19 cellular contexts compared by ENCODE assay signal in genomic region chr1:208256556-208256955, GRCh38.
"Had no signal": no experiment of that assay in that cellular context is flagged by ENCODE, and none has a peak within 500 bp of the region (broad histone marks: within the 10 kb centered on the region; RNA-seq: fewer than 3 reads in every experiment).

No MANE protein-coding gene starts in this region.

- H3K4me1 Mint-ChIP-seq: activated T-helper 17 cell treated with anti-CD3 and anti-CD28 coated beads, Interleukin-2, amount 50 U/mL, for 72 hours; T-cell had no signal

- H3K36me3 ChIP-seq: brain microvascular endothelial cell, colonic mucosa, lower lobe of right lung, tibial artery, uterus had no signal

- H3K27me3 ChIP-seq: colonic mucosa, tibial artery, uterus had no signal

- H3K9me3 ChIP-seq: colonic mucosa, lower lobe of right lung, uterus had no signal

- DNase-seq: activated CD4-positive, alpha-beta T cell treated with anti-CD3 and anti-CD28 coated beads for 48 hours; activated CD4-positive, CD25-positive, alpha-beta regulatory T cell; activated CD8-positive, alpha-beta T cell treated with anti-CD3 and anti-CD28 coated beads for 36 hours; activated naive CD4-positive, alpha-beta T cell treated with anti-CD3 and anti-CD28 coated beads for 36 hours; activated T-cell treated with anti-CD3 and anti-CD28 coated beads, Interleukin-2, amount 50 U/mL, for 1 hour; anterior cingulate cortex; brain microvascular endothelial cell; central memory CD4-positive, alpha-beta T cell; colonic mucosa; left cardiac atrium; lower lobe of right lung; posterior cingulate gyrus; stimulated activated naive CD8-positive, alpha-beta T cell treated with anti-CD3 and anti-CD28 coated beads, Interleukin-15, Interleukin-2, amounts not matched to agents 100 U/mL and 50 U/mL, for 24 hours; substantia nigra; T-cell; tibial artery; uterus had no signal

- H3K4me3 ChIP-seq: colonic mucosa, lower lobe of right lung, tibial artery, uterus had no signal

- H3K27ac ChIP-seq: brain microvascular endothelial cell, colonic mucosa, lower lobe of right lung, tibial artery, uterus had no signal

- ATAC-seq: activated CD8-positive, alpha-beta T cell treated with anti-CD3 and anti-CD28 coated beads for 36 hours; activated T-helper 17 cell treated with anti-CD3 and anti-CD28 coated beads, Interleukin-2, amount 50 U/mL, for 72 hours; left cardiac atrium; lower lobe of right lung; natural killer cell treated with Interleukin-12 subunit alpha and Interleukin-12 subunit beta and Interleukin-15 and Interleukin-18, amount 100 ng/mL, for 72 hours; stimulated activated naive CD8-positive, alpha-beta T cell treated with anti-CD3 and anti-CD28 coated beads, Interleukin-15, Interleukin-2, amounts not matched to agents 100 U/mL and 50 U/mL, for 24 hours; T-cell had no signal

- H3K27ac Mint-ChIP-seq: activated CD8-positive, alpha-beta T cell treated with anti-CD3 and anti-CD28 coated beads for 36 hours; activated naive CD4-positive, alpha-beta T cell treated with anti-CD3 and anti-CD28 coated beads for 36 hours; activated T-helper 17 cell treated with anti-CD3 and anti-CD28 coated beads, Interleukin-2, amount 50 U/mL, for 72 hours; natural killer cell treated with Interleukin-12 subunit alpha and Interleukin-12 subunit beta and Interleukin-15 and Interleukin-18, amount 100 ng/mL, for 72 hours; T-cell had no signal

- H3K9me3 Mint-ChIP-seq: activated T-helper 17 cell treated with anti-CD3 and anti-CD28 coated beads, Interleukin-2, amount 50 U/mL, for 72 hours; natural killer cell treated with Interleukin-12 subunit alpha and Interleukin-12 subunit beta and Interleukin-15 and Interleukin-18, amount 100 ng/mL, for 72 hours had no signal

- H3K4me3 Mint-ChIP-seq: activated CD8-positive, alpha-beta T cell treated with anti-CD3 and anti-CD28 coated beads for 36 hours; activated naive CD4-positive, alpha-beta T cell treated with anti-CD3 and anti-CD28 coated beads for 36 hours; activated T-helper 17 cell treated with anti-CD3 and anti-CD28 coated beads, Interleukin-2, amount 50 U/mL, for 72 hours; natural killer cell treated with Interleukin-12 subunit alpha and Interleukin-12 subunit beta and Interleukin-15 and Interleukin-18, amount 100 ng/mL, for 72 hours; T-cell had no signal

- H3K4me1 ChIP-seq: colonic mucosa, uterus had no signal

- H3K36me3 Mint-ChIP-seq: natural killer cell treated with Interleukin-12 subunit alpha and Interleukin-12 subunit beta and Interleukin-15 and Interleukin-18, amount 100 ng/mL, for 72 hours; T-cell had no signal
